Comparison of ENCODE assay signal across 1 cellular context in genomic region chr14:20427231-20428009, GRCh38.
TF ChIP-seq lines count a peak whose summit lies in the region.

No MANE protein-coding gene starts in this region.

TF ChIP-seq in HepG2, 621 proteins besides CTCF, POLR2A, EP300 and RAD21 (continued from another document and continues in another):
- TF ChIP-seq, protein P1, sequence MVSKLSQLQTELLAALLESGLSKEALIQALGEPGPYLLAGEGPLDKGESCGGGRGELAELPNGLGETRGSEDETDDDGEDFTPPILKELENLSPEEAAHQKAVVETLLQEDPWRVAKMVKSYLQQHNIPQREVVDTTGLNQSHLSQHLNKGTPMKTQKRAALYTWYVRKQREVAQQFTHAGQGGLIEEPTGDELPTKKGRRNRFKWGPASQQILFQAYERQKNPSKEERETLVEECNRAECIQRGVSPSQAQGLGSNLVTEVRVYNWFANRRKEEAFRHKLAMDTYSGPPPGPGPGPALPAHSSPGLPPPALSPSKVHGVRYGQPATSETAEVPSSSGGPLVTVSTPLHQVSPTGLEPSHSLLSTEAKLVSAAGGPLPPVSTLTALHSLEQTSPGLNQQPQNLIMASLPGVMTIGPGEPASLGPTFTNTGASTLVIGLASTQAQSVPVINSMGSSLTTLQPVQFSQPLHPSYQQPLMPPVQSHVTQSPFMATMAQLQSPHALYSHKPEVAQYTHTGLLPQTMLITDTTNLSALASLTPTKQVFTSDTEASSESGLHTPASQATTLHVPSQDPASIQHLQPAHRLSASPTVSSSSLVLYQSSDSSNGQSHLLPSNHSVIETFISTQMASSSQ (IDR thresholded peaks at IDR 0.05; ENCODE audit: low read depth), result no peak
- TF ChIP-seq, protein P1 (CRISPR knock-in tag; IDR thresholded peaks at IDR 0.05; ENCODE audit: borderline replicate concordance), result no peak
- TF ChIP-seq, protein P2, sequence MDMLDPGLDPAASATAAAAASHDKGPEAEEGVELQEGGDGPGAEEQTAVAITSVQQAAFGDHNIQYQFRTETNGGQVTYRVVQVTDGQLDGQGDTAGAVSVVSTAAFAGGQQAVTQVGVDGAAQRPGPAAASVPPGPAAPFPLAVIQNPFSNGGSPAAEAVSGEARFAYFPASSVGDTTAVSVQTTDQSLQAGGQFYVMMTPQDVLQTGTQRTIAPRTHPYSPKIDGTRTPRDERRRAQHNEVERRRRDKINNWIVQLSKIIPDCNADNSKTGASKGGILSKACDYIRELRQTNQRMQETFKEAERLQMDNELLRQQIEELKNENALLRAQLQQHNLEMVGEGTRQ (IDR thresholded peaks at IDR 0.05; ENCODE audit: low read depth, low read length), result no peak
- TF ChIP-seq, protein P2 (CRISPR knock-in tag; IDR thresholded peaks at IDR 0.05; ENCODE audit: borderline replicate concordance), result no peak
- TF ChIP-seq ZKSCAN5 (CRISPR knock-in tag; IDR thresholded peaks at IDR 0.05), result no peak
- no peak for TF ChIP-seq CREB1 (IDR thresholded peaks at IDR 0.05)
- TF ChIP-seq CREB1 (CRISPR knock-in tag; IDR thresholded peaks at IDR 0.05), result no peak; the same call in 1 of the 2 replicates
- TF ChIP-seq HOXA5 (CRISPR knock-in tag; IDR thresholded peaks at IDR 0.05), result no peak
- TF ChIP-seq PPARG (CRISPR knock-in tag; conservative IDR thresholded peaks at IDR 0.05), result 0 out of 2 replicates have a peak, but pooled peaks have one; percentile 39
- TF ChIP-seq NR2F2 (IDR thresholded peaks at IDR 0.05; ENCODE audit: borderline replicate concordance, low read depth), result 0 out of 2 replicates have a peak, but pooled peaks have one; percentile 17
- TF ChIP-seq KLF13 (CRISPR knock-in tag; IDR thresholded peaks at IDR 0.05), result no peak
- TF ChIP-seq ZNF746 (CRISPR knock-in tag; IDR thresholded peaks at IDR 0.05), result no peak
- peak; percentile 66; the same call in 1 of the 2 replicates for TF ChIP-seq FOSL1 (CRISPR knock-in tag; IDR thresholded peaks at IDR 0.05; ENCODE audit: borderline replicate concordance)
- no peak for TF ChIP-seq PHF20 (CRISPR knock-in tag; IDR thresholded peaks at IDR 0.05)
- TF ChIP-seq PTBP1 (IDR thresholded peaks at IDR 0.05; ENCODE audit: low read depth, low read length, poor library complexity, severe bottlenecking), result no peak
- TF ChIP-seq, protein P3, sequence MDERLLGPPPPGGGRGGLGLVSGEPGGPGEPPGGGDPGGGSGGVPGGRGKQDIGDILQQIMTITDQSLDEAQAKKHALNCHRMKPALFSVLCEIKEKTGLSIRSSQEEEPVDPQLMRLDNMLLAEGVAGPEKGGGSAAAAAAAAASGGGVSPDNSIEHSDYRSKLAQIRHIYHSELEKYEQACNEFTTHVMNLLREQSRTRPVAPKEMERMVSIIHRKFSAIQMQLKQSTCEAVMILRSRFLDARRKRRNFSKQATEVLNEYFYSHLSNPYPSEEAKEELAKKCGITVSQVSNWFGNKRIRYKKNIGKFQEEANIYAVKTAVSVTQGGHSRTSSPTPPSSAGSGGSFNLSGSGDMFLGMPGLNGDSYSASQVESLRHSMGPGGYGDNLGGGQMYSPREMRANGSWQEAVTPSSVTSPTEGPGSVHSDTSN (CRISPR knock-in tag; IDR thresholded peaks at IDR 0.05), result no peak
- TF ChIP-seq MXI1 (IDR thresholded peaks at IDR 0.05; ENCODE audit: borderline replicate concordance, low read depth, low read length), result no peak
- TF ChIP-seq ATF2 (CRISPR knock-in tag; IDR thresholded peaks at IDR 0.05), result no peak
- TF ChIP-seq DNMT1 (CRISPR knock-in tag; IDR thresholded peaks at IDR 0.05), result no peak
- TF ChIP-seq ZBTB26 (CRISPR knock-in tag; IDR thresholded peaks at IDR 0.05; ENCODE audit: borderline replicate concordance), result peak; percentile 49; the same call in 1 of the 2 replicates
- no peak for TF ChIP-seq NR1H2 (CRISPR knock-in tag; IDR thresholded peaks at IDR 0.05; ENCODE audit: borderline replicate concordance, low read depth)
- TF ChIP-seq ZNF7 (CRISPR knock-in tag; IDR thresholded peaks at IDR 0.05), result no peak
- no peak for TF ChIP-seq ZSCAN20 (CRISPR knock-in tag; IDR thresholded peaks at IDR 0.05; ENCODE audit: borderline replicate concordance)
- TF ChIP-seq PRDM10 (CRISPR knock-in tag; IDR thresholded peaks at IDR 0.05; ENCODE audit: low read depth), result peak; percentile 72; the same call in 1 of the 2 replicates
- TF ChIP-seq ZNF629 (CRISPR knock-in tag; conservative IDR thresholded peaks at IDR 0.05), result no peak
- no peak for TF ChIP-seq SRY (CRISPR knock-in tag; IDR thresholded peaks at IDR 0.05)
- TF ChIP-seq ZFP62 (CRISPR knock-in tag; IDR thresholded peaks at IDR 0.05), result no peak
- no peak for TF ChIP-seq ZKSCAN8 (CRISPR knock-in tag; IDR thresholded peaks at IDR 0.05; ENCODE audit: borderline replicate concordance)
- peak; percentile 27; the same call in 1 of the 2 replicates for TF ChIP-seq GABPB1 (CRISPR knock-in tag; IDR thresholded peaks at IDR 0.05)
- no peak for TF ChIP-seq NRL (CRISPR knock-in tag; IDR thresholded peaks at IDR 0.05; ENCODE audit: borderline replicate concordance)
- no peak for TF ChIP-seq ZNF761 (CRISPR knock-in tag; conservative IDR thresholded peaks at IDR 0.05)
- no peak for TF ChIP-seq KLF16 (CRISPR knock-in tag; IDR thresholded peaks at IDR 0.05)
- TF ChIP-seq FOXA1 (IDR thresholded peaks at IDR 0.05), result no peak
- no peak for TF ChIP-seq FOXA1 (CRISPR knock-in tag; IDR thresholded peaks at IDR 0.05)
- TF ChIP-seq KLF11 (CRISPR knock-in tag; IDR thresholded peaks at IDR 0.05), result no peak
- no peak for TF ChIP-seq ZNF652 (CRISPR knock-in tag; IDR thresholded peaks at IDR 0.05; ENCODE audit: borderline replicate concordance, low read depth)
- TF ChIP-seq NFYC (CRISPR knock-in tag; IDR thresholded peaks at IDR 0.05), result no peak
- no peak for TF ChIP-seq ATF5 (CRISPR knock-in tag; IDR thresholded peaks at IDR 0.05; ENCODE audit: low read depth)
- peak; percentile 90 for TF ChIP-seq FOSL2 (CRISPR knock-in tag; IDR thresholded peaks at IDR 0.05)
- TF ChIP-seq HOMEZ (CRISPR knock-in tag; IDR thresholded peaks at IDR 0.05; ENCODE audit: low read depth), result no peak
- no peak for TF ChIP-seq ZNF12 (CRISPR knock-in tag; IDR thresholded peaks at IDR 0.05)
- TF ChIP-seq BCLAF1 (IDR thresholded peaks at IDR 0.05), result no peak
- no peak for TF ChIP-seq ZNF383 (CRISPR knock-in tag; IDR thresholded peaks at IDR 0.05; ENCODE audit: borderline replicate concordance)
- TF ChIP-seq SALL2 (CRISPR knock-in tag; IDR thresholded peaks at IDR 0.05), result no peak
- peak; percentile 90 for TF ChIP-seq ZMYM3 (CRISPR knock-in tag; IDR thresholded peaks at IDR 0.05)
- 0 out of 2 replicates have a peak, but pooled peaks have one; percentile 42 for TF ChIP-seq MEF2D (CRISPR knock-in tag; IDR thresholded peaks at IDR 0.05)
- peak; percentile 44 for TF ChIP-seq SAP130 (CRISPR knock-in tag; IDR thresholded peaks at IDR 0.05; ENCODE audit: low read depth)
- no peak for TF ChIP-seq ZNF737 (CRISPR knock-in tag; IDR thresholded peaks at IDR 0.05; ENCODE audit: borderline replicate concordance)
- TF ChIP-seq ZBTB20 (CRISPR knock-in tag; IDR thresholded peaks at IDR 0.05; ENCODE audit: borderline replicate concordance, low read depth), result 0 out of 2 replicates have a peak, but pooled peaks have one; percentile 31
